21 cellular contexts compared by ENCODE assay signal in the genomic region with DNA sequence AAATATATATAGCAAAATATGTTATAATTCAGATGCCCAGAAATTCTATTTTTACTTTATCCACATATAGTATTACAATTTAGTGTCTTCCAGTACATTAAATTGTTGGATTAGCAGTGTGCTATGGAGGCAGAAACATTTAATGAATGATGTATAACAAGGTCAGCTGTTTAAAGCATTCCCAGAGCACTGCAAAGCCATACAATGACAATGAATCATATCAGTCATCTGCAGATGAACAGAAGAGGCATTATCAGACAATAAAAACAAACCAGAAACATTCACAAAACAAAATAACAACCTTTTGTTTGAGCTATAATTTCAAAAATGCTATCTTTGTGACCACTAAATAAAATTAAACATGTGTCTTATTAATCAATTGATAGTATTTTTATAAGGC.
DNase-seq lines count a peak whose midpoint lies in the region; ATAC-seq and TF ChIP-seq lines count a peak whose summit lies in the region.
"Had no signal": no experiment of that assay in that cellular context is flagged by ENCODE, and none has a peak within 500 bp of the region (broad histone marks: within the 10 kb centered on the region; RNA-seq: fewer than 3 reads in every experiment).

No MANE protein-coding gene starts in this region.

- no peak for ATAC-seq in upper lobe of right lung

- H3K4me3 ChIP-seq in choroid plexus epithelial cell (ENCODE audit: low read depth, low read length) (no peak overlapping the region), upper lobe of right lung (no peak overlapping the region)

- H3K4me1 ChIP-seq in upper lobe of right lung = no peaks in the 10 kb centered on the region

- intact Hi-C loops in upper lobe of right lung (cut with DNase I) = no loop called here

- H3K27ac ChIP-seq in upper lobe of right lung = no peak overlapping the region
- H3K27ac ChIP-seq: 22Rv1 had no signal

- H3K36me3 ChIP-seq in upper lobe of right lung = no peaks in the 10 kb centered on the region

- TF ChIP-seq CTCF in choroid plexus epithelial cell (conservative IDR thresholded peaks at IDR 0.05; ENCODE audit: low read depth, low read length) = no peak
- no peak for TF ChIP-seq CTCF in upper lobe of right lung (IDR thresholded peaks at IDR 0.05)

- no peaks in the 10 kb centered on the region for H3K27me3 ChIP-seq in upper lobe of right lung

- DNase-seq in Ammon's horn (ENCODE audit: low spot score) (peak; percentile 8), RKO (ENCODE audit: low spot score) (peak; percentile 0), choroid plexus epithelial cell (ENCODE audit: low read depth) (peak; percentile 5), left kidney (ENCODE audit: low read depth, low spot score) (peak; percentile 4), NCI-H1436 (lab: John Stamatoyannopoulos, UW) (no peak), upper lobe of right lung (no peak)
- no peak for DNase-seq in stimulated activated CD4-positive, alpha-beta T cell treated with anti-CD3 and anti-CD28 coated beads, Interleukin-12 subunit alpha, Interleukin-12 subunit beta, amount 100 ng/mL, for 4 hours
- DNase-seq in stimulated activated CD4-positive, alpha-beta T cell treated with anti-CD3 and anti-CD28 coated beads, Interleukin-4, amount 100 ng/mL, for 1 hour = no peak
- DNase-seq: Caco-2; CD4-positive, CD25-positive, alpha-beta regulatory T cell; GF-D8; H9; KBM-7; MV-4-11; NCI-H187; NCI-H2107; NCI-H510A; NCI-H748 treated with DMSO at 0.1 percent for 48 hours; NK-92 treated with Interleukin-12 subunit alpha and Interleukin-12 subunit beta, amount 100 ng/mL, for 24 hours; Right ventricle myocardium superior had no signal

- no peaks in the 10 kb centered on the region for H3K9me3 ChIP-seq in upper lobe of right lung
- H3K9me3 ChIP-seq: Caco-2 had no signal

Comparison
In these comparisons a context has a peak if more than half of its experiments do, and no peak if none do; other contexts are left out.
1. DNase-seq: peak in Ammon's horn (single experiment), RKO (single experiment), choroid plexus epithelial cell (single experiment) and left kidney (single experiment); none in stimulated activated CD4-positive, alpha-beta T cell treated with anti-CD3 and anti-CD28 coated beads, Interleukin-12 subunit alpha, Interleukin-12 subunit beta, amount 100 ng/mL, for 4 hours (single experiment), NCI-H1436 (single experiment), upper lobe of right lung (single experiment) and stimulated activated CD4-positive, alpha-beta T cell treated with anti-CD3 and anti-CD28 coated beads, Interleukin-4, amount 100 ng/mL, for 1 hour (single experiment).